In the genomic region with DNA sequence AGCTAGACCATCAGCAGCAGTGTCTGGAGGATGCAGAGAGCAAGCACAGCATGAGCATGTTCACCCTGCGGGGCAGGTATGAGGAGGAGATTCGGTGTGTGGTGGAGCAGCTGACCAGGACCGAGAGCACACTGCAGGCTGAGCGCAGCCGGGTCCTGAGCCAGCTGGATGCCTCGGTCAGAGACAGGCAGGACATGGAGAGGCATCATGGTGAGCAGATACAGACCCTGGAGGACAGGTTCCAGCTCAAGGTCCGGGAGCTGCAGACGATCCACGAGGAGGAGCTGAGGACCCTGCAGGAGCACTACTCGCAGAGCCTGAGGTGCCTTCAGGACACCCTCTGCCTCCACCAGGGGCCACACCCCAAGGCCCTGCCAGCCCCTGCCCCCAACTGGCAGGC, we compare ENCODE assay signal across 27 cellular contexts. TPM values are rescaled to one million over a fixed set of nuclear protein-coding genes. Genes with fewer than 3 reads are reported as not detected.
DNase-seq lines count a peak whose midpoint lies in the region; ATAC-seq and TF ChIP-seq lines count a peak whose summit lies in the region.
"Had no signal": no experiment of that assay in that cellular context is flagged by ENCODE, and none has a peak within 500 bp of the region (broad histone marks: within the 10 kb centered on the region; RNA-seq: fewer than 3 reads in every experiment).

No MANE protein-coding gene starts in this region.

- H3K9me3 ChIP-seq in HEK293 (ENCODE audit: control insufficient read depth, insufficient read depth, low read depth, low read length) (no peaks in the 10 kb centered on the region), endodermal cell (ENCODE audit: control insufficient read depth, low read length) (no peaks in the 10 kb centered on the region), ovary (no peaks in the 10 kb centered on the region)
- H3K9me3 ChIP-seq: body of pancreas, gastrocnemius medialis, upper lobe of right lung had no signal

- no peaks in the 10 kb centered on the region for H3K27me3 Mint-ChIP-seq in activated T-cell treated with anti-CD3 and anti-CD28 coated beads, Interleukin-2, amount 50 U/mL, for 24 hours
- H3K27me3 Mint-ChIP-seq in activated T-cell treated with anti-CD3 and anti-CD28 coated beads, Interleukin-2, amount 50 U/mL, for 4 hours (ENCODE audit: low read depth), result no peaks in the 10 kb centered on the region
- H3K27me3 Mint-ChIP-seq in endodermal cell (ENCODE audit: insufficient read depth) (no peaks in the 10 kb centered on the region), type B pancreatic cell (no peaks in the 10 kb centered on the region)
- no peaks in the 10 kb centered on the region for H3K27me3 Mint-ChIP-seq in activated CD4-positive, alpha-beta memory T cell treated with anti-CD3 and anti-CD28 coated beads, Interleukin-2, amount 10 ng/mL, durations not matched to agents 7 days and 5 days
- H3K27me3 Mint-ChIP-seq: CD8-positive, alpha-beta memory T cell; naive thymus-derived CD8-positive, alpha-beta T cell had no signal

- no peak for TF ChIP-seq EP300 in ovary (IDR thresholded peaks at IDR 0.05)

- TF ChIP-seq CTCF in HEK293 (tag by site-specific recombination; IDR thresholded peaks at IDR 0.05) (no peak), endodermal cell (conservative IDR thresholded peaks at IDR 0.05) (no peak), type B pancreatic cell (conservative IDR thresholded peaks at IDR 0.05) (no peak), ovary (IDR thresholded peaks at IDR 0.05) (no peak)

- CTCF ChIA-PET in HEK293 (lab: Yijun Ruan, JAX), result interaction anchor here (1.2 kb wide), 1 partner anchor 25 kb away, joined by 4 read pairs; no protein-coding TSS in a partner anchor
- CTCF ChIA-PET in activated CD4-positive, alpha-beta memory T cell treated with anti-CD3 and anti-CD28 coated beads, Interleukin-2, amount 10 ng/mL, durations not matched to agents 7 days and 5 days (lab: Charles Lee), result no interaction called here

- no peak overlapping the region for H3K4me3 Mint-ChIP-seq in activated T-cell treated with anti-CD3 and anti-CD28 coated beads, Interleukin-2, amount 50 U/mL, for 24 hours
- H3K4me3 Mint-ChIP-seq in activated T-cell treated with anti-CD3 and anti-CD28 coated beads, Interleukin-2, amount 50 U/mL, for 4 hours, result no peak overlapping the region
- H3K4me3 Mint-ChIP-seq in endodermal cell (no peak overlapping the region), type B pancreatic cell (no peak overlapping the region)
- no peak overlapping the region for H3K4me3 Mint-ChIP-seq in activated CD4-positive, alpha-beta memory T cell treated with anti-CD3 and anti-CD28 coated beads, Interleukin-2, amount 10 ng/mL, durations not matched to agents 7 days and 5 days
- H3K4me3 Mint-ChIP-seq: CD8-positive, alpha-beta memory T cell; naive thymus-derived CD8-positive, alpha-beta T cell had no signal

- intact Hi-C loops in ovary (cut with DNase I), result no loop called here

- no peaks in the 10 kb centered on the region for H3K9me3 Mint-ChIP-seq in activated T-cell treated with anti-CD3 and anti-CD28 coated beads, Interleukin-2, amount 50 U/mL, for 24 hours
- H3K9me3 Mint-ChIP-seq in activated T-cell treated with anti-CD3 and anti-CD28 coated beads, Interleukin-2, amount 50 U/mL, for 4 hours, result no peaks in the 10 kb centered on the region
- H3K9me3 Mint-ChIP-seq in endodermal cell, result no peaks in the 10 kb centered on the region
- H3K9me3 Mint-ChIP-seq in type B pancreatic cell, result no peaks in the 10 kb centered on the region
- no peaks in the 10 kb centered on the region for H3K9me3 Mint-ChIP-seq in activated CD4-positive, alpha-beta memory T cell treated with anti-CD3 and anti-CD28 coated beads, Interleukin-2, amount 10 ng/mL, durations not matched to agents 7 days and 5 days
- H3K9me3 Mint-ChIP-seq: CD8-positive, alpha-beta memory T cell; naive thymus-derived CD8-positive, alpha-beta T cell had no signal

- H3K4me3 ChIP-seq in HEK293 (ENCODE audit: low read depth, low read length) (no peak overlapping the region), endodermal cell (ENCODE audit: low read length) (no peak overlapping the region), ovary (no peak overlapping the region)
- H3K4me3 ChIP-seq: body of pancreas, gastrocnemius medialis, lung, upper lobe of right lung had no signal

- TF ChIP-seq POLR2A in ovary (IDR thresholded peaks at IDR 0.05), result no peak

- POLR2A ChIA-PET in HEK293 (lab: Yijun Ruan, JAX), result interaction anchor here (1.1 kb wide), 1 partner anchor 33 kb away, joined by 3 read pairs; no protein-coding TSS in a partner anchor
- POLR2A ChIA-PET in activated CD4-positive, alpha-beta memory T cell treated with anti-CD3 and anti-CD28 coated beads, Interleukin-2, amount 10 ng/mL, durations not matched to agents 7 days and 5 days (lab: Charles Lee), result interaction anchor here (0.7 to 0.8 kb wide), 3 partner anchors 8 to 113 kb away, joined by 3 read pairs; no protein-coding TSS in a partner anchor

- H3K27ac ChIP-seq in HEK293 (ENCODE audit: extremely low read depth, low read depth, low read length) (no peak overlapping the region), endodermal cell (ENCODE audit: low read depth, low read length) (no peak overlapping the region), ovary (no peak overlapping the region)
- H3K27ac ChIP-seq: body of pancreas, gastrocnemius medialis, upper lobe of right lung had no signal

- H3K4me1 Mint-ChIP-seq in activated T-cell treated with anti-CD3 and anti-CD28 coated beads, Interleukin-2, amount 50 U/mL, for 24 hours (ENCODE audit: low read depth), result peaks cover 34% of the 10 kb centered on the region
- peaks cover 34% of the 10 kb centered on the region for H3K4me1 Mint-ChIP-seq in activated T-cell treated with anti-CD3 and anti-CD28 coated beads, Interleukin-2, amount 50 U/mL, for 4 hours (ENCODE audit: low read depth)
- H3K4me1 Mint-ChIP-seq in endodermal cell (peaks cover 3% of the 10 kb centered on the region), type B pancreatic cell (ENCODE audit: unreplicated experiment) (no peaks in the 10 kb centered on the region)
- H3K4me1 Mint-ChIP-seq in activated CD4-positive, alpha-beta memory T cell treated with anti-CD3 and anti-CD28 coated beads, Interleukin-2, amount 10 ng/mL, durations not matched to agents 7 days and 5 days, result peaks cover 30% of the 10 kb centered on the region

- no peaks in the 10 kb centered on the region for H3K4me1 ChIP-seq in HEK293 (ENCODE audit: control insufficient read depth, insufficient read depth, low read length)
- peaks cover 11% of the 10 kb centered on the region for H3K4me1 ChIP-seq in endodermal cell (ENCODE audit: control insufficient read depth, insufficient read depth, low read length)
- no peaks in the 10 kb centered on the region for H3K4me1 ChIP-seq in ovary (ENCODE audit: insufficient read depth)
- H3K4me1 ChIP-seq: body of pancreas had no signal

- H3K36me3 ChIP-seq in HEK293 (ENCODE audit: control insufficient read depth in 2 of 2, insufficient read depth in 1 of 2, low read length in 2 of 2) (peaks cover 0 to 95% of the 10 kb centered on the region in 2 experiments; a peak in 1 of 3 replicates), endodermal cell (ENCODE audit: control insufficient read depth, insufficient read depth, low read length) (peaks cover 25% of the 10 kb centered on the region), ovary (no peaks in the 10 kb centered on the region)

- peaks cover 89% of the 10 kb centered on the region for H3K36me3 Mint-ChIP-seq in activated T-cell treated with anti-CD3 and anti-CD28 coated beads, Interleukin-2, amount 50 U/mL, for 24 hours (ENCODE audit: low read depth)
- peaks cover 36% of the 10 kb centered on the region for H3K36me3 Mint-ChIP-seq in activated T-cell treated with anti-CD3 and anti-CD28 coated beads, Interleukin-2, amount 50 U/mL, for 4 hours (ENCODE audit: insufficient read depth)
- peaks cover 53% of the 10 kb centered on the region for H3K36me3 Mint-ChIP-seq in endodermal cell (ENCODE audit: low read depth)
- H3K36me3 Mint-ChIP-seq in type B pancreatic cell, result peaks cover 13% of the 10 kb centered on the region
- peaks cover 51% of the 10 kb centered on the region for H3K36me3 Mint-ChIP-seq in activated CD4-positive, alpha-beta memory T cell treated with anti-CD3 and anti-CD28 coated beads, Interleukin-2, amount 10 ng/mL, durations not matched to agents 7 days and 5 days (ENCODE audit: low read depth)

- H3K9ac ChIP-seq in endodermal cell (ENCODE audit: extremely low read depth, low read length, poor library complexity, severe bottlenecking), result no peak overlapping the region

- ATAC-seq in activated T-cell treated with anti-CD3 and anti-CD28 coated beads, Interleukin-2, amount 50 U/mL, for 4 hours, result no peak
- ATAC-seq: body of pancreas; gastrocnemius medialis; naive thymus-derived CD8-positive, alpha-beta T cell; upper lobe of right lung had no signal

- DNase-seq in activated T-cell treated with anti-CD3 and anti-CD28 coated beads, Interleukin-2, amount 50 U/mL, for 24 hours, result no peak
- no peak for DNase-seq in activated T-cell treated with anti-CD3 and anti-CD28 coated beads, Interleukin-2, amount 50 U/mL, for 4 hours
- no peak for DNase-seq in endodermal cell
- DNase-seq in type B pancreatic cell (ENCODE audit: extremely low spot score, unreplicated experiment), result no peak
- no peak for DNase-seq in NCI-H1105 treated with DMSO at 0.1 percent for 48 hours (lab: John Stamatoyannopoulos, UW)
- no peak for DNase-seq in ovary
- no peak for DNase-seq in activated CD4-positive, alpha-beta memory T cell treated with anti-CD3 and anti-CD28 coated beads, Interleukin-2, amount 10 ng/mL, durations not matched to agents 7 days and 5 days
- DNase-seq: activated naive CD4-positive, alpha-beta T cell; activated T-cell treated with anti-CD3 and anti-CD28 coated beads, Interleukin-2, amount 50 U/mL, for 48 hours; AML-193; body of pancreas; CD8-positive, alpha-beta memory T cell; cerebellar nuclear complex; gastrocnemius medialis; KBM-7; kidney glomerular epithelial cell; naive thymus-derived CD8-positive, alpha-beta T cell; NCI-H1092; NCI-H1694 treated with DMSO at 0.1 percent for 48 hours; NCI-H510A treated with DMSO at 0.1 percent for 48 hours; OCI-M1; stimulated activated CD4-positive, alpha-beta T cell treated with anti-CD3 and anti-CD28 coated beads, Interleukin-15, amount 100 ng/mL, for 24 hours; stimulated activated CD4-positive, alpha-beta T cell treated with anti-CD3 and anti-CD28 coated beads, Interleukin-4, amount 100 ng/mL, for 4 hours; upper lobe of right lung had no signal

- no peaks in the 10 kb centered on the region for H3K27me3 ChIP-seq in endodermal cell (ENCODE audit: control insufficient read depth, insufficient read depth, low read length, poor library complexity, severe bottlenecking)
- no peaks in the 10 kb centered on the region for H3K27me3 ChIP-seq in ovary
- H3K27me3 ChIP-seq: body of pancreas, gastrocnemius medialis, upper lobe of right lung had no signal

- WGBS in endodermal cell (ENCODE audit: insufficient coverage in 1 of 2, insufficient read length in 1 of 2), 2 experiments, result 94 to 100% methylated on average over 7 to 10 of the region's 10 CpGs
- 84 to 92% (median 87%) methylated on average over 10 of the region's 10 CpGs for WGBS in ovary, 3 donors

- H3K27ac Mint-ChIP-seq in activated T-cell treated with anti-CD3 and anti-CD28 coated beads, Interleukin-2, amount 50 U/mL, for 24 hours, result peak overlapping the region; percentile 4
- H3K27ac Mint-ChIP-seq in endodermal cell, result peak overlapping the region; percentile 38
- peak overlapping the region; percentile 79 for H3K27ac Mint-ChIP-seq in type B pancreatic cell
- no peak overlapping the region for H3K27ac Mint-ChIP-seq in activated CD4-positive, alpha-beta memory T cell treated with anti-CD3 and anti-CD28 coated beads, Interleukin-2, amount 10 ng/mL, durations not matched to agents 7 days and 5 days

RNA-seq across cellular contexts. Expression of a gene that starts 38.8 kb away (rescaled TPM):
- 10 to 100 TPM; 27.4 to 38.3 (median 32.7) TPM for total RNA-seq in activated T-cell treated with anti-CD3 and anti-CD28 coated beads, Interleukin-2, amount 50 U/mL, for 4 hours
- total RNA-seq in endodermal cell, result 1 to 10 TPM in 1 of 2 donors, under 1 TPM in 1; 0.42 to 1.5 TPM
- polyA plus RNA-seq in endodermal cell (2013, experiment 1 of 2), result 1.6 TPM
- 1.5 TPM for polyA plus RNA-seq in endodermal cell (2013, experiment 2 of 2)
- 0.43 and 1.5 TPM in 2 replicates for total RNA-seq in type B pancreatic cell (ENCODE audit: low replicate concordance)
- total RNA-seq in ovary, result 10 to 100 TPM in 1 of 7 donors, 1 to 10 TPM in 6; 2.7 to 12.8 (median 7.5) TPM
- polyA plus RNA-seq in ovary, result 1 to 10 TPM; 7.2 to 7.3 TPM
- total RNA-seq in activated CD4-positive, alpha-beta memory T cell treated with anti-CD3 and anti-CD28 coated beads, Interleukin-2, amount 10 ng/mL, durations not matched to agents 7 days and 5 days, result 1 to 10 TPM; 6.3 to 6.6 TPM
- total RNA-seq: M059J had no signal
